ENCODE assay signal across 17 cellular contexts in the genomic region with DNA sequence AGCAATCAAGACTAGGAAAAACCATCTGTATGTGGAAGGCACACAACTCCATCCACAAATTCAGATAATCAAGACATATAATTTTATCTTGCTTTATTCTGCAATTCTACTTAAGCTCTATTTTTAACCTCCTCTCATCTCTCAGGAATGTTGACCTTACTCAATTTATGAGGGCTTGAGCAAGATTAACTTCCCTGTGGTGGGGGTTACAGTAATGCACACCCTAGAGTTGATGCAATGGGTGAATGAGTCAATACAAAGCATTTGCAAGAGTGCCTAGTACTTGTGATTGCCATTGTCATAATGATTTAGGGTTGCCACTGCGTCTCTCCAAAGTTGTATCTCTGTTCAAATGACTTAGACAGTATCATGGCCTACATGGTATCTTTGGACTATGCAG.
DNase-seq lines count a peak whose midpoint lies in the region; ATAC-seq and TF ChIP-seq lines count a peak whose summit lies in the region.
"Had no signal": no experiment of that assay in that cellular context is flagged by ENCODE, and none has a peak within 500 bp of the region (broad histone marks: within the 10 kb centered on the region; RNA-seq: fewer than 3 reads in every experiment).

No MANE protein-coding gene starts in this region.

- H3K4me3 ChIP-seq in PC-3 (ENCODE audit: low read length) (0 out of 2 replicates have a peak overlapping the region, but pooled peaks have one; percentile 9), fibroblast of mammary gland (ENCODE audit: control insufficient read depth, low read depth, low read length) (no peak overlapping the region), skeletal muscle satellite cell (ENCODE audit: low read length) (peak overlapping the region; percentile 29)
- no peak overlapping the region for H3K4me3 ChIP-seq in CD4-positive, alpha-beta memory T cell (ENCODE audit: low read length in 2 of 2)
- H3K4me3 ChIP-seq: GM12878, HAP-1, Peyer's patch had no signal

- no peak overlapping the region for H3K4me3 Mint-ChIP-seq in CD4-positive, alpha-beta memory T cell
- H3K4me3 Mint-ChIP-seq: activated naive CD8-positive, alpha-beta T cell treated with anti-CD3 and anti-CD28 coated beads, Interleukin-2, amount 50 U/mL, for 24 hours; IgD-negative memory B cell; stimulated activated memory B cell treated with anti-CD40 and anti-IgM and Interleukin-4, amounts not matched to agents 10 μg/mL and 1 μg/mL and 100 μg/mL, for 72 hours had no signal

- no peaks in the 10 kb centered on the region for H3K27me3 Mint-ChIP-seq in CD4-positive, alpha-beta memory T cell
- H3K27me3 Mint-ChIP-seq: activated naive CD8-positive, alpha-beta T cell treated with anti-CD3 and anti-CD28 coated beads, Interleukin-2, amount 50 U/mL, for 24 hours; IgD-negative memory B cell; stimulated activated memory B cell treated with anti-CD40 and anti-IgM and Interleukin-4, amounts not matched to agents 10 μg/mL and 1 μg/mL and 100 μg/mL, for 72 hours had no signal

- H3K27ac Mint-ChIP-seq in CD4-positive, alpha-beta memory T cell: no peak overlapping the region
- H3K27ac Mint-ChIP-seq: activated naive CD8-positive, alpha-beta T cell treated with anti-CD3 and anti-CD28 coated beads, Interleukin-2, amount 50 U/mL, for 24 hours; IgD-negative memory B cell; stimulated activated memory B cell treated with anti-CD40 and anti-IgM and Interleukin-4, amounts not matched to agents 10 μg/mL and 1 μg/mL and 100 μg/mL, for 72 hours had no signal

- H3K27me3 ChIP-seq in PC-3 (ENCODE audit: low read length): no peaks in the 10 kb centered on the region
- H3K27me3 ChIP-seq in skeletal muscle satellite cell (ENCODE audit: control insufficient read depth, insufficient read depth, low read length): no peaks in the 10 kb centered on the region
- H3K27me3 ChIP-seq in CD4-positive, alpha-beta memory T cell (ENCODE audit: insufficient read depth, low read length): no peaks in the 10 kb centered on the region
- H3K27me3 ChIP-seq: Peyer's patch had no signal

- no peaks in the 10 kb centered on the region for H3K36me3 Mint-ChIP-seq in CD4-positive, alpha-beta memory T cell
- H3K36me3 Mint-ChIP-seq: stimulated activated memory B cell treated with anti-CD40 and anti-IgM and Interleukin-4, amounts not matched to agents 10 μg/mL and 1 μg/mL and 100 μg/mL, for 72 hours had no signal

- no peaks in the 10 kb centered on the region for H3K4me1 Mint-ChIP-seq in CD4-positive, alpha-beta memory T cell
- H3K4me1 Mint-ChIP-seq: activated naive CD8-positive, alpha-beta T cell treated with anti-CD3 and anti-CD28 coated beads, Interleukin-2, amount 50 U/mL, for 24 hours; IgD-negative memory B cell; stimulated activated memory B cell treated with anti-CD40 and anti-IgM and Interleukin-4, amounts not matched to agents 10 μg/mL and 1 μg/mL and 100 μg/mL, for 72 hours had no signal

- BruUV-seq in PC-3 (replicated peaks; lab: Mats Ljungman, UMichigan): no TSS peak

- H3F3A ChIP-seq in PC-3 (ENCODE audit: low read length, unreplicated experiment): no peaks in the 10 kb centered on the region

- H3K9me3 Mint-ChIP-seq in CD4-positive, alpha-beta memory T cell: peaks cover 0 to 22% (median 3%) of the 10 kb centered on the region in 8 donors
- H3K9me3 Mint-ChIP-seq: activated naive CD8-positive, alpha-beta T cell treated with anti-CD3 and anti-CD28 coated beads, Interleukin-2, amount 50 U/mL, for 24 hours had no signal

- H4K20me1 ChIP-seq in PC-3 (ENCODE audit: low read length): no peaks in the 10 kb centered on the region

- no peaks in the 10 kb centered on the region for H3K9me2 ChIP-seq in PC-3 (replicated peaks; ENCODE audit: low read length)

- peak overlapping the region; percentile 79 for H3K27ac ChIP-seq in PC-3 (ENCODE audit: low read length)
- H3K27ac ChIP-seq in CD4-positive, alpha-beta memory T cell (ENCODE audit: low read depth, low read length): no peak overlapping the region
- H3K27ac ChIP-seq: Peyer's patch had no signal

- no peak overlapping the region for H2AFZ ChIP-seq in PC-3 (ENCODE audit: low read length)

- POLR2A ChIA-PET in PC-3 (lab: Charles Lee; ENCODE audit: unreplicated experiment): no interaction called here
- POLR2A ChIA-PET in CD4-positive, alpha-beta memory T cell (lab: Charles Lee; ENCODE audit: partially characterized antibody): no interaction called here

- TF ChIP-seq CTCF in PC-3 (conservative IDR thresholded peaks at IDR 0.05; ENCODE audit: low read depth, low read length) (no peak), fibroblast of mammary gland (conservative IDR thresholded peaks at IDR 0.05; ENCODE audit: control insufficient read depth, insufficient read depth, low read depth, low read length) (no peak)

- H3K36me3 ChIP-seq in PC-3 (ENCODE audit: low read depth, low read length) (no peaks in the 10 kb centered on the region), skeletal muscle satellite cell (ENCODE audit: insufficient read depth, low read length) (no peaks in the 10 kb centered on the region)
- H3K36me3 ChIP-seq in CD4-positive, alpha-beta memory T cell (ENCODE audit: insufficient read depth, low read length): no peaks in the 10 kb centered on the region
- H3K36me3 ChIP-seq: HAP-1, Peyer's patch had no signal

- no peak for ATAC-seq in PC-3
- no peak for ATAC-seq in HG03342 (IDR thresholded peaks at IDR 0.05; ENCODE audit: unreplicated experiment)
- no peak for ATAC-seq in HG03135 (IDR thresholded peaks at IDR 0.05; ENCODE audit: unreplicated experiment)
- ATAC-seq: activated naive CD8-positive, alpha-beta T cell treated with anti-CD3 and anti-CD28 coated beads, Interleukin-2, amount 50 U/mL, for 24 hours; GM12878; stimulated activated memory B cell treated with anti-CD40 and anti-IgM and Interleukin-4, amounts not matched to agents 10 μg/mL and 1 μg/mL and 100 μg/mL, for 72 hours had no signal

- no peaks in the 10 kb centered on the region for H3K79me2 ChIP-seq in PC-3 (ENCODE audit: low read length)

- DNase-seq in GOT3 (lab: John Stamatoyannopoulos, UW): peak; percentile 6
- peak; percentile 82 for DNase-seq in PC-3
- DNase-seq in fibroblast of mammary gland (ENCODE audit: low read depth): peak; percentile 92
- no peak for DNase-seq in CD4-positive, alpha-beta memory T cell
- DNase-seq: activated naive CD8-positive, alpha-beta T cell treated with anti-CD3 and anti-CD28 coated beads, Interleukin-2, amount 50 U/mL, for 24 hours; effector CD4-positive, alpha-beta T cell; hypothalamus; NCI-H2081 treated with DMSO at 0.1 percent for 48 hours; Peyer's patch; stimulated activated CD4-positive, alpha-beta T cell treated with anti-CD3 and anti-CD28 coated beads, Interleukin-2, amount 100 ng/mL, for 24 hours had no signal

- H3K9me3 ChIP-seq in PC-3 (ENCODE audit: low read length): no peaks in the 10 kb centered on the region
- H3K9me3 ChIP-seq in skeletal muscle satellite cell (replicated peaks; ENCODE audit: low read length): no peaks in the 10 kb centered on the region
- no peaks in the 10 kb centered on the region for H3K9me3 ChIP-seq in CD4-positive, alpha-beta memory T cell (ENCODE audit: control insufficient read depth in 1 of 2, low read length in 2 of 2)
- H3K9me3 ChIP-seq: HAP-1, Peyer's patch had no signal

- no peak overlapping the region for H3K9ac ChIP-seq in PC-3 (ENCODE audit: low read length)
- peak overlapping the region; percentile 65 for H3K9ac ChIP-seq in skeletal muscle satellite cell (ENCODE audit: low read depth, low read length)

- CTCF ChIA-PET in PC-3 (lab: Charles Lee): no interaction called here
- CTCF ChIA-PET in CD4-positive, alpha-beta memory T cell (lab: Charles Lee; ENCODE audit: partially characterized antibody): no interaction called here

- H3K4me2 ChIP-seq in PC-3 (ENCODE audit: low read length) (peak overlapping the region; percentile 53), skeletal muscle satellite cell (ENCODE audit: low read length) (peak overlapping the region; percentile 69)

- H3K4me1 ChIP-seq in PC-3 (ENCODE audit: insufficient read depth, low read length) (peaks cover 25% of the 10 kb centered on the region), skeletal muscle satellite cell (ENCODE audit: control insufficient read depth, insufficient read depth, low read length) (peaks cover 32% of the 10 kb centered on the region)
- no peaks in the 10 kb centered on the region for H3K4me1 ChIP-seq in CD4-positive, alpha-beta memory T cell (ENCODE audit: insufficient read depth, low read length)
- H3K4me1 ChIP-seq: HAP-1, Peyer's patch had no signal

- intact Hi-C loops in PC-3 (cut with micrococcal nuclease): no loop called here
- intact Hi-C loops in CD4-positive, alpha-beta memory T cell (cut with micrococcal nuclease): no loop called here

Comparison
In these comparisons a context has a peak if more than half of its experiments do, and no peak if none do; other contexts are left out.
1. DNase-seq: peak in GOT3 (single experiment), PC-3 (single experiment) and fibroblast of mammary gland (single experiment); none in CD4-positive, alpha-beta memory T cell (0 of 5).
2. H3K4me3 ChIP-seq: peak in PC-3 (single experiment) and skeletal muscle satellite cell (single experiment); none in fibroblast of mammary gland (single experiment) and CD4-positive, alpha-beta memory T cell (0 of 2).